9 cellular contexts compared by ENCODE assay signal in the genomic region with DNA sequence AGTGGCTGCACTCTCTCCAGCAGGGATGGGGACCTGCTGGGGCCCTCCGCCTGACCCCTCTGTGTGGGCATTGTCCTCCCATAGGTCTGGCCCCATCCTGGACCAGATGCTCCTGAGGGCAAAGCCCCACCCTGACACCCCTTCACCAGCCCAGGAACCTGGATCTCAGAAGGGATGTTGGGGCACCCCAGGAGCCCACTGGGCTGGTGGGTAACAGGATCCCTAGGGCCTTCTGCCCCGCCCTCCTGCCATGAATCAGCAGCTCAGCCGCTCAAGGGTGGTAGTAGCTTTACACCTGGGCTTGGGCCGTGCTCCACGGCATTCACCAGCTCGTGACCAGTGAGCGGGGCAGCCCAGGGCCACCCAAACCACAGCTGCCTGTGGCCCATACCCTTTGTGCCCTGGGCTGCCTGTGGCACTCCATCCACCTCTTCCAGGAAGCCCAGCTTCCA. TPM values are rescaled to one million over a fixed set of nuclear protein-coding genes. Genes with fewer than 3 reads are reported as not detected.
DNase-seq lines count a peak whose midpoint lies in the region; ATAC-seq and TF ChIP-seq lines count a peak whose summit lies in the region.
"Had no signal": no experiment of that assay in that cellular context is flagged by ENCODE, and none has a peak within 500 bp of the region (broad histone marks: within the 10 kb centered on the region; RNA-seq: fewer than 3 reads in every experiment).

No MANE protein-coding gene starts in this region.

- H3K9me3 ChIP-seq in CD4-positive, CD25-positive, alpha-beta regulatory T cell (ENCODE audit: control insufficient read depth in 2 of 2, low read length in 2 of 2): no peaks in the 10 kb centered on the region

- H3K36me3 ChIP-seq in CD4-positive, CD25-positive, alpha-beta regulatory T cell (ENCODE audit: control insufficient read depth, insufficient read depth, low read length): no peaks in the 10 kb centered on the region
- H3K36me3 ChIP-seq in GM23338 (ENCODE audit: insufficient read depth): no peaks in the 10 kb centered on the region

- H3K27ac Mint-ChIP-seq in CD4-positive, CD25-positive, alpha-beta regulatory T cell: peak overlapping the region in 1 of 3 donors; percentile 26
- H3K27ac Mint-ChIP-seq in GM23338 (no peak overlapping the region), T-cell (no peak overlapping the region)

- H3K27ac ChIP-seq in CD4-positive, CD25-positive, alpha-beta regulatory T cell (ENCODE audit: insufficient read depth, low read length, poor library complexity, severe bottlenecking): no peak overlapping the region
- H3K27ac ChIP-seq in GM23338 (ENCODE audit: low read depth): no peak overlapping the region

- H3F3A ChIP-seq in GM23338 (replicated peaks; ENCODE audit: low read depth): no peaks in the 10 kb centered on the region

- no peaks in the 10 kb centered on the region for H4K20me1 ChIP-seq in GM23338 (replicated peaks; ENCODE audit: insufficient read depth)

- peaks cover 0 to 10% (median under 1%) of the 10 kb centered on the region in 4 donors for H3K4me1 Mint-ChIP-seq in CD4-positive, CD25-positive, alpha-beta regulatory T cell
- H3K4me1 Mint-ChIP-seq in GM23338 (peaks cover 6% of the 10 kb centered on the region; the same call in 2 of the 3 replicates), T-cell (peaks cover 6 to 7% (median 7%) of the 10 kb centered on the region in 3 donors)

- no peaks in the 10 kb centered on the region for H3K79me2 ChIP-seq in GM23338 (replicated peaks; ENCODE audit: insufficient read depth)

- no peaks in the 10 kb centered on the region for H3K9me2 ChIP-seq in GM23338 (ENCODE audit: insufficient read depth)

- H3K27me3 ChIP-seq in CD4-positive, CD25-positive, alpha-beta regulatory T cell (ENCODE audit: control insufficient read depth, insufficient read depth, low read length): no peaks in the 10 kb centered on the region
- H3K27me3 ChIP-seq in GM23338 (ENCODE audit: insufficient read depth): peaks cover 39% of the 10 kb centered on the region

- H3K27me3 Mint-ChIP-seq in CD4-positive, CD25-positive, alpha-beta regulatory T cell: peaks cover 34% of the 10 kb centered on the region
- H3K27me3 Mint-ChIP-seq in GM23338 (ENCODE audit: insufficient read depth, low read depth, poor library complexity) (peaks cover 34% of the 10 kb centered on the region), T-cell (peaks cover 14 to 31% of the 10 kb centered on the region in 2 donors)

- no peak overlapping the region for H2AFZ ChIP-seq in GM23338

- no peak for ATAC-seq in CD4-positive, CD25-positive, alpha-beta regulatory T cell (ENCODE audit: low read depth in 2 of 2)
- ATAC-seq in GM23338 (peak; percentile 10), T-cell (replicated peaks in 1 of 4) (no peak), HG03095 (IDR thresholded peaks at IDR 0.05; ENCODE audit: unreplicated experiment) (no peak), HG03439 (IDR thresholded peaks at IDR 0.05; ENCODE audit: unreplicated experiment) (no peak)

- POLR2A ChIA-PET in T-cell (lab: Charles Lee): no interaction called here

- H3K4me3 ChIP-seq in CD4-positive, CD25-positive, alpha-beta regulatory T cell (ENCODE audit: low read depth, low read length): no peak overlapping the region
- H3K4me3 ChIP-seq in GM23338: peak overlapping the region; percentile 64; the same call in 1 of the 2 replicates

- TF ChIP-seq CTCF in GM23338 (conservative IDR thresholded peaks at IDR 0.05; ENCODE audit: low read depth in 2 of 2): no peak

- peaks cover 12% of the 10 kb centered on the region for H3K4me1 ChIP-seq in CD4-positive, CD25-positive, alpha-beta regulatory T cell (ENCODE audit: control insufficient read depth, insufficient read depth, low read length, poor library complexity, severe bottlenecking)
- H3K4me1 ChIP-seq in GM23338 (ENCODE audit: insufficient read depth): peaks cover 7% of the 10 kb centered on the region

- no peaks in the 10 kb centered on the region for H3K9me3 Mint-ChIP-seq in CD4-positive, CD25-positive, alpha-beta regulatory T cell
- no peaks in the 10 kb centered on the region for H3K9me3 Mint-ChIP-seq in GM23338
- no peaks in the 10 kb centered on the region for H3K9me3 Mint-ChIP-seq in T-cell

- H3K4me3 Mint-ChIP-seq in CD4-positive, CD25-positive, alpha-beta regulatory T cell: peak overlapping the region; percentile 2 to 70 (median 42)
- peak overlapping the region; percentile 68 for H3K4me3 Mint-ChIP-seq in GM23338
- H3K4me3 Mint-ChIP-seq in T-cell: peak overlapping the region; percentile 41 to 75 (median 47)

- no peaks in the 10 kb centered on the region for H3K36me3 Mint-ChIP-seq in CD4-positive, CD25-positive, alpha-beta regulatory T cell
- H3K36me3 Mint-ChIP-seq in GM23338 (ENCODE audit: low read depth) (no peaks in the 10 kb centered on the region), T-cell (no peaks in the 10 kb centered on the region)

- DNase-seq in CD4-positive, CD25-positive, alpha-beta regulatory T cell: no peak
- DNase-seq in GM23338 (ENCODE audit: low spot score) (no peak), T-cell (no peak), iris pigment epithelial cell (ENCODE audit: low read depth) (peak; percentile 30), HCEC 1CT (no peak), midbrain (lab: John Stamatoyannopoulos, UW) (no peak)
- DNase-seq: aorta had no signal

- CTCF ChIA-PET in T-cell (lab: Charles Lee): interaction anchor here in 1 of 2 donors (1.5 kb wide), 1 partner anchor 10 kb away, joined by 4 read pairs; no protein-coding TSS in a partner anchor

- H3K4me2 ChIP-seq in GM23338: peak overlapping the region; percentile 66; the same call in 1 of the 2 replicates

TF ChIP-seq in GM23338, 12 proteins besides CTCF, POLR2A, EP300 and RAD21 (continues in another document):
- no peak for TF ChIP-seq ETS1 (IDR thresholded peaks at IDR 0.05)
- TF ChIP-seq STAT1 (IDR thresholded peaks at IDR 0.05; ENCODE audit: unreplicated experiment): no peak
- no peak for TF ChIP-seq ZNF331 (CRISPR knock-in tag; IDR thresholded peaks at IDR 0.05; ENCODE audit: low read depth)
- no peak for TF ChIP-seq EZH2phosphoT487 (IDR thresholded peaks at IDR 0.05; ENCODE audit: unreplicated experiment)

RNA-seq across cellular contexts. Expression of gene MAPK12, which starts 1.0 kb away (rescaled TPM):
- 2.0 TPM for total RNA-seq in CD4-positive, CD25-positive, alpha-beta regulatory T cell
- polyA plus RNA-seq in CD4-positive, CD25-positive, alpha-beta regulatory T cell: under 1 TPM in 2 of 4 donors, not detected in 2; 0.03 to 0.05 TPM
- total RNA-seq in GM23338 (2014; rRNA removed; shearing (Covaris generic)): 20.4 and 26.1 TPM in 2 replicates
- polyA plus RNA-seq in GM23338 (2016; fragmentation: Nextera tagmentation; extraction: Ambion mirVana): 10.4 and 15.8 TPM in 2 replicates
- total RNA-seq in T-cell: 1 to 10 TPM; 1.7 to 3.1 (median 2.9) TPM

RNA-seq across cellular contexts. Expression of gene MAPK11, which starts 7.7 kb away (rescaled TPM):
- 9.3 TPM for total RNA-seq in CD4-positive, CD25-positive, alpha-beta regulatory T cell
- polyA plus RNA-seq in CD4-positive, CD25-positive, alpha-beta regulatory T cell: under 1 TPM; 0.10 to 0.52 (median 0.21) TPM
- total RNA-seq in GM23338 (2014; rRNA removed; shearing (Covaris generic)): 1.6 and 1.9 TPM in 2 replicates
- polyA plus RNA-seq in GM23338 (2016; fragmentation: Nextera tagmentation; extraction: Ambion mirVana): 0.34 and 0.78 TPM in 2 replicates
- 1 to 10 TPM; 3.5 to 8.9 (median 5.6) TPM for total RNA-seq in T-cell

RNA-seq across cellular contexts. Expression of gene HDAC10, which starts 11.4 kb away (rescaled TPM):
- 125 TPM for total RNA-seq in CD4-positive, CD25-positive, alpha-beta regulatory T cell
- 10 to 100 TPM in 1 of 4 donors, 1 to 10 TPM in 3; 6.0 to 12.5 (median 7.3) TPM for polyA plus RNA-seq in CD4-positive, CD25-positive, alpha-beta regulatory T cell
- 32.4 and 41.9 TPM in 2 replicates for total RNA-seq in GM23338 (2014; rRNA removed; shearing (Covaris generic))
- polyA plus RNA-seq in GM23338 (2016; fragmentation: Nextera tagmentation; extraction: Ambion mirVana): 4.1 and 5.1 TPM in 2 replicates
- total RNA-seq in T-cell: 100 to 1,000 TPM; 101 to 152 (median 128) TPM

RNA-seq across cellular contexts. Expression of gene TUBGCP6, which starts 17.7 kb away (rescaled TPM):
- total RNA-seq in CD4-positive, CD25-positive, alpha-beta regulatory T cell: 132 TPM
- 10 to 100 TPM; 14.0 to 16.3 (median 14.2) TPM for polyA plus RNA-seq in CD4-positive, CD25-positive, alpha-beta regulatory T cell
- 32.7 and 47.1 TPM in 2 replicates for total RNA-seq in GM23338 (2014; rRNA removed; shearing (Covaris generic))
- polyA plus RNA-seq in GM23338 (2016; fragmentation: Nextera tagmentation; extraction: Ambion mirVana): 18.6 TPM in 2 replicates
- 100 to 1,000 TPM; 129 to 144 (median 132) TPM for total RNA-seq in T-cell

RNA-seq across cellular contexts. Expression of gene PLXNB2, which starts 45.0 kb away (rescaled TPM):
- 3.7 TPM for total RNA-seq in CD4-positive, CD25-positive, alpha-beta regulatory T cell
- polyA plus RNA-seq in CD4-positive, CD25-positive, alpha-beta regulatory T cell: under 1 TPM in 3 of 4 donors, not detected in 1; 0.36 to 0.67 (median 0.42) TPM
- total RNA-seq in GM23338 (2014; rRNA removed; shearing (Covaris generic)): 66.3 and 70.4 TPM in 2 replicates
- 29.1 and 33.0 TPM in 2 replicates for polyA plus RNA-seq in GM23338 (2016; fragmentation: Nextera tagmentation; extraction: Ambion mirVana)
- total RNA-seq in T-cell: 10 to 100 TPM in 1 of 5 donors, 1 to 10 TPM in 4; 4.3 to 11.8 (median 6.5) TPM
